ENCODE assay signal across 11 cellular contexts in genomic region chr12:46494424-46494823, GRCh38.
DNase-seq lines count a peak whose midpoint lies in the region; ATAC-seq and TF ChIP-seq lines count a peak whose summit lies in the region.
"Had no signal": no experiment of that assay in that cellular context is flagged by ENCODE, and none has a peak within 500 bp of the region (broad histone marks: within the 10 kb centered on the region; RNA-seq: fewer than 3 reads in every experiment).

No MANE protein-coding gene starts in this region.

- peak overlapping the region; percentile 54 for H3K4me2 ChIP-seq in PC-9

- peak overlapping the region; percentile 89 for H3K27ac Mint-ChIP-seq in Caco-2 (ENCODE audit: unreplicated experiment)
- H3K27ac Mint-ChIP-seq in activated T-cell treated with anti-CD3 and anti-CD28 coated beads, Interleukin-2, amount 50 U/mL, for 24 hours = no peak overlapping the region
- no peak overlapping the region for H3K27ac Mint-ChIP-seq in naive thymus-derived CD4-positive, alpha-beta T cell
- H3K27ac Mint-ChIP-seq: activated T-cell treated with anti-CD3 and anti-CD28 coated beads, Interleukin-2, amount 50 U/mL, for 72 hours had no signal

- H3K9me3 ChIP-seq in Caco-2 (no peaks in the 10 kb centered on the region), PC-9 (ENCODE audit: insufficient read depth, low read depth) (peaks cover 3% of the 10 kb centered on the region; the same call in 1 of the 2 replicates), tibial nerve (no peaks in the 10 kb centered on the region)
- H3K9me3 ChIP-seq in naive thymus-derived CD4-positive, alpha-beta T cell (ENCODE audit: control insufficient read depth in 2 of 3, low read length in 3 of 3) = no peaks in the 10 kb centered on the region

- no peaks in the 10 kb centered on the region for H3K9me2 ChIP-seq in PC-9 (ENCODE audit: insufficient read depth)

- H3K27ac ChIP-seq in PC-9 (peak overlapping the region; percentile 81), tibial nerve (peak overlapping the region in 2 of 4 donors; percentile 78 to 82)
- no peak overlapping the region for H3K27ac ChIP-seq in naive thymus-derived CD4-positive, alpha-beta T cell (ENCODE audit: low read depth, low read length)

- peaks cover 55% of the 10 kb centered on the region for H3K4me1 ChIP-seq in Caco-2
- H3K4me1 ChIP-seq in PC-9 (replicated peaks; ENCODE audit: insufficient read depth) = peaks cover 47% of the 10 kb centered on the region
- peaks cover 0 to 58% (median 18%) of the 10 kb centered on the region in 4 donors for H3K4me1 ChIP-seq in tibial nerve
- H3K4me1 ChIP-seq in naive thymus-derived CD4-positive, alpha-beta T cell (ENCODE audit: control insufficient read depth in 2 of 2, insufficient read depth in 2 of 2, low read length in 2 of 2) = no peaks in the 10 kb centered on the region

- H4K20me1 ChIP-seq in PC-9 (ENCODE audit: insufficient read depth) = no peaks in the 10 kb centered on the region

- no peaks in the 10 kb centered on the region for H3K79me2 ChIP-seq in PC-9 (ENCODE audit: low read depth)

- CTCF ChIA-PET in Caco-2 (lab: Charles Lee) (interaction anchor here (0.6 to 0.7 kb wide), 2 partner anchors 67 to 167 kb away, joined by 3 to 5 read pairs; no protein-coding TSS in a partner anchor), PC-9 (lab: Charles Lee) (interaction anchor here (0.6 kb wide), 1 partner anchor 370 kb away, joined by 4 read pairs; no protein-coding TSS in a partner anchor)
- CTCF ChIA-PET in naive thymus-derived CD4-positive, alpha-beta T cell (lab: Charles Lee) = no interaction called here

- H3K27me3 Mint-ChIP-seq in Caco-2 (ENCODE audit: insufficient read depth, unreplicated experiment) = no peaks in the 10 kb centered on the region
- no peaks in the 10 kb centered on the region for H3K27me3 Mint-ChIP-seq in activated T-cell treated with anti-CD3 and anti-CD28 coated beads, Interleukin-2, amount 50 U/mL, for 24 hours
- no peaks in the 10 kb centered on the region for H3K27me3 Mint-ChIP-seq in naive thymus-derived CD4-positive, alpha-beta T cell

- TF ChIP-seq EP300 in tibial nerve (IDR thresholded peaks at IDR 0.05) = no peak

- H3K27me3 ChIP-seq in Caco-2 (replicated peaks; ENCODE audit: control insufficient read depth, insufficient read depth, low read length) (no peaks in the 10 kb centered on the region), PC-9 (ENCODE audit: insufficient read depth, low read depth) (no peaks in the 10 kb centered on the region), tibial nerve (no peaks in the 10 kb centered on the region)
- no peaks in the 10 kb centered on the region for H3K27me3 ChIP-seq in naive thymus-derived CD4-positive, alpha-beta T cell (ENCODE audit: control insufficient read depth in 2 of 2, insufficient read depth in 2 of 2, low read length in 2 of 2)

- H3K4me3 ChIP-seq in Caco-2 (ENCODE audit: low read depth, low read length) (no peak overlapping the region), PC-9 (0 out of 2 replicates have a peak overlapping the region, but pooled peaks have one; percentile 6), tibial nerve (no peak overlapping the region)
- no peak overlapping the region for H3K4me3 ChIP-seq in naive thymus-derived CD4-positive, alpha-beta T cell (ENCODE audit: low read length)

- TF ChIP-seq CTCF in Caco-2 (IDR thresholded peaks at IDR 0.05; ENCODE audit: insufficient read depth in 1 of 2, low read depth in 1 of 2, low read length in 1 of 2, severe bottlenecking in 1 of 2, unreplicated experiment in 1 of 2) (no peak), PC-9 (conservative IDR thresholded peaks at IDR 0.05) (no peak), tibial nerve (IDR thresholded peaks at IDR 0.05) (no peak)

- no peaks in the 10 kb centered on the region for H3K36me3 ChIP-seq in Caco-2 (ENCODE audit: control insufficient read depth, insufficient read depth, low read length)
- no peaks in the 10 kb centered on the region for H3K36me3 ChIP-seq in PC-9 (ENCODE audit: low read depth)
- H3K36me3 ChIP-seq in tibial nerve = no peaks in the 10 kb centered on the region
- no peaks in the 10 kb centered on the region for H3K36me3 ChIP-seq in naive thymus-derived CD4-positive, alpha-beta T cell (ENCODE audit: control insufficient read depth in 2 of 3, insufficient read depth in 3 of 3, low read length in 3 of 3)

- POLR2A ChIA-PET in Caco-2 (lab: Charles Lee) = interaction anchor here (0.6 to 0.7 kb wide), 2 partner anchors 60 to 111 kb away, joined by 3 read pairs; no protein-coding TSS in a partner anchor
- POLR2A ChIA-PET in PC-9 (lab: Charles Lee; ENCODE audit: unreplicated experiment) = interaction anchor here (0.5 to 0.7 kb wide), 2 partner anchors 112 to 667 kb away, joined by 4 to 8 read pairs; no protein-coding TSS in a partner anchor
- POLR2A ChIA-PET in naive thymus-derived CD4-positive, alpha-beta T cell (lab: Charles Lee) = no interaction called here

- peak overlapping the region; percentile 53 for H3K4me3 Mint-ChIP-seq in Caco-2 (ENCODE audit: unreplicated experiment)
- no peak overlapping the region for H3K4me3 Mint-ChIP-seq in activated T-cell treated with anti-CD3 and anti-CD28 coated beads, Interleukin-2, amount 50 U/mL, for 24 hours
- H3K4me3 Mint-ChIP-seq in naive thymus-derived CD4-positive, alpha-beta T cell = no peak overlapping the region
- H3K4me3 Mint-ChIP-seq: activated T-cell treated with anti-CD3 and anti-CD28 coated beads, Interleukin-2, amount 50 U/mL, for 72 hours had no signal

- 21 to 24% methylated on average over 1 of the region's 1 CpG for WGBS in tibial nerve, 2 donors

- ATAC-seq in GM21447 (IDR thresholded peaks at IDR 0.05; ENCODE audit: unreplicated experiment) = no peak
- no peak for ATAC-seq in naive thymus-derived CD4-positive, alpha-beta T cell
- ATAC-seq: activated T-cell treated with anti-CD3 and anti-CD28 coated beads, Interleukin-2, amount 50 U/mL, for 72 hours had no signal

- intact Hi-C loops in Caco-2 (cut with micrococcal nuclease; ENCODE audit: unreplicated experiment) (loop anchor here (1.0 to 2.0 kb wide), 3 partner anchors 24 to 121 kb away; no protein-coding TSS in a partner anchor), PC-9 (cut with micrococcal nuclease; ENCODE audit: unreplicated experiment) (loop anchor here (1.0 to 2.0 kb wide), 2 partner anchors 54 to 110 kb away; no protein-coding TSS in a partner anchor)
- intact Hi-C loops in naive thymus-derived CD4-positive, alpha-beta T cell (cut with micrococcal nuclease) = no loop called here

- no peaks in the 10 kb centered on the region for H3K9me3 Mint-ChIP-seq in Caco-2 (ENCODE audit: unreplicated experiment)
- H3K9me3 Mint-ChIP-seq in activated T-cell treated with anti-CD3 and anti-CD28 coated beads, Interleukin-2, amount 50 U/mL, for 24 hours = no peaks in the 10 kb centered on the region
- H3K9me3 Mint-ChIP-seq in naive thymus-derived CD4-positive, alpha-beta T cell = peaks cover 0 to 6% (median 0%) of the 10 kb centered on the region in 11 donors
- H3K9me3 Mint-ChIP-seq: activated T-cell treated with anti-CD3 and anti-CD28 coated beads, Interleukin-2, amount 50 U/mL, for 72 hours had no signal

- BruUV-seq in Caco-2 (replicated peaks; lab: Mats Ljungman, UMichigan) (no TSS peak), PC-9 (replicated peaks; lab: Mats Ljungman, UMichigan) (no TSS peak)

- DNase-seq in Caco-2 (peak in 1 of 2 experiments; percentile 68), PC-9 (peak in 1 of 2 experiments; percentile 78), fibroblast of gingiva (ENCODE audit: low read depth) (peak; percentile 67), non-pigmented ciliary epithelial cell (ENCODE audit: low read depth) (peak; percentile 70), tibial nerve (ENCODE audit: low spot score in 2 of 2) (no peak)
- no peak for DNase-seq in activated T-cell treated with anti-CD3 and anti-CD28 coated beads, Interleukin-2, amount 50 U/mL, for 24 hours
- DNase-seq in naive thymus-derived CD4-positive, alpha-beta T cell = no peak
- DNase-seq: activated T-cell treated with anti-CD3 and anti-CD28 coated beads, Interleukin-2, amount 50 U/mL, for 72 hours; NCI-H1436 treated with DMSO at 0.1 percent for 48 hours; posterior cingulate gyrus had no signal

- 0 out of 2 replicates have a peak overlapping the region, but pooled peaks have one; percentile 15 for H2AFZ ChIP-seq in PC-9

- H3K36me3 Mint-ChIP-seq in Caco-2 (ENCODE audit: insufficient read depth, unreplicated experiment) = peaks cover 14% of the 10 kb centered on the region
- H3K36me3 Mint-ChIP-seq in activated T-cell treated with anti-CD3 and anti-CD28 coated beads, Interleukin-2, amount 50 U/mL, for 24 hours (ENCODE audit: low read depth) = no peaks in the 10 kb centered on the region
- peaks cover 0 to 20% (median 4%) of the 10 kb centered on the region in 5 donors for H3K36me3 Mint-ChIP-seq in naive thymus-derived CD4-positive, alpha-beta T cell

- H3F3A ChIP-seq in PC-9 (ENCODE audit: insufficient read depth, low read depth) = peaks cover 30% of the 10 kb centered on the region

- TF ChIP-seq POLR2A in tibial nerve (IDR thresholded peaks at IDR 0.05) = no peak

- H3K4me1 Mint-ChIP-seq in Caco-2 (ENCODE audit: low read depth, unreplicated experiment) = peaks cover 25% of the 10 kb centered on the region
- no peaks in the 10 kb centered on the region for H3K4me1 Mint-ChIP-seq in activated T-cell treated with anti-CD3 and anti-CD28 coated beads, Interleukin-2, amount 50 U/mL, for 24 hours (ENCODE audit: low read depth)
- H3K4me1 Mint-ChIP-seq in naive thymus-derived CD4-positive, alpha-beta T cell = peaks cover 0 to 4% (median 0%) of the 10 kb centered on the region in 7 donors

Comparison
In these comparisons a context has a peak if more than half of its experiments do, and no peak if none do; other contexts are left out.
1. DNase-seq: peak in fibroblast of gingiva (single experiment) and non-pigmented ciliary epithelial cell (single experiment); none in activated T-cell treated with anti-CD3 and anti-CD28 coated beads, Interleukin-2, amount 50 U/mL, for 24 hours (single experiment), tibial nerve (0 of 2) and naive thymus-derived CD4-positive, alpha-beta T cell (0 of 9).
2. intact Hi-C loops: an anchor here in Caco-2 (1.0 to 2.0 kb wide) and PC-9 (1.0 to 2.0 kb wide); none called in naive thymus-derived CD4-positive, alpha-beta T cell.